ENCODE assay signal across 11 cellular contexts in the genomic region with DNA sequence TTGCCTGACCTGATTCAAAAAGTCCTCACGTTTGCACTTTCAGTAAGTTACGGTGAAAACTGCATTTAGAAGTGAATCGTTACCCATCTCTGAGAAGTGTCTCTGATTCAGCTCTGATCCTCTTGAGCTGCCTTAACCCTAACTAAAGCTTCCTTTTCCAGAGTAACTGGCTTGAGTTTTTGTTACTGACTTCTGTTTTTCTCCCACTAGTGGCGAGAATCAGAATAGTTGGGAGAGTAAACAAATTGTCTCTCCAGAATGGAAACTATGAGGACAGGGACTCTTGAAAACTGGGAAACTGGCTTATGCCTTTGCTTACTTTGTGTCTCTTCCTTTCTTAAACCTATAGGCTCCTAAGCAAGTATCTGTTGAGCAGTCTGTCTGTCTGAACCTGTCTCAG. TPM values are rescaled to one million over a fixed set of nuclear protein-coding genes. Genes with fewer than 3 reads are reported as not detected.
DNase-seq lines count a peak whose midpoint lies in the region; ATAC-seq and TF ChIP-seq lines count a peak whose summit lies in the region.
"Had no signal": no experiment of that assay in that cellular context is flagged by ENCODE, and none has a peak within 500 bp of the region (broad histone marks: within the 10 kb centered on the region; RNA-seq: fewer than 3 reads in every experiment).

No MANE protein-coding gene starts in this region.

- 78% methylated on average over 4 of the region's 4 CpGs for WGBS in prostate gland

- intact Hi-C loops in prostate gland (cut with DNase I) = loop anchor here (5.0 to 10.0 kb wide), 4 partner anchors 116 to 431 kb away; a partner anchor contains a TSS

- H3K9me3 ChIP-seq in prostate gland = no peaks in the 10 kb centered on the region
- H3K9me3 ChIP-seq: MG63 had no signal

- H3K4me3 Mint-ChIP-seq in osteocyte (ENCODE audit: unreplicated experiment) = no peak overlapping the region
- H3K4me3 Mint-ChIP-seq in stimulated activated naive B cell treated with anti-CD40 and anti-IgM and Interleukin-4, amounts not matched to agents 10 μg/mL and 1 μg/mL and 100 μg/mL, for 72 hours = no peak overlapping the region

- peak; percentile 4 for DNase-seq in NCI-H1694 treated with DMSO at 0.1 percent for 48 hours (lab: John Stamatoyannopoulos, UW)
- no peak for DNase-seq in NCI-H1694 (lab: John Stamatoyannopoulos, UW)
- DNase-seq in LNCaP clone FGC (ENCODE audit: low read depth) = no peak
- peak; percentile 44 for DNase-seq in dermis blood vessel endothelial cell
- DNase-seq in osteocyte (ENCODE audit: extremely low spot score, unreplicated experiment) = no peak
- DNase-seq in stimulated activated naive B cell treated with anti-CD40 and anti-IgM and Interleukin-4, amounts not matched to agents 10 μg/mL and 1 μg/mL and 100 μg/mL, for 72 hours = no peak
- DNase-seq in prostate gland (ENCODE audit: low spot score) = no peak
- DNase-seq: dorsolateral prefrontal cortex, MG63, SHP77 had no signal

- H3K27me3 ChIP-seq in prostate gland (replicated peaks; ENCODE audit: insufficient read depth) = no peaks in the 10 kb centered on the region
- H3K27me3 ChIP-seq: dorsolateral prefrontal cortex, MG63 had no signal

- no peak for ATAC-seq in GM18520 (IDR thresholded peaks at IDR 0.05; ENCODE audit: unreplicated experiment)
- ATAC-seq in stimulated activated naive B cell treated with anti-CD40 and anti-IgM and Interleukin-4, amounts not matched to agents 10 μg/mL and 1 μg/mL and 100 μg/mL, for 72 hours (replicated peaks) = no peak

- peaks cover 27% of the 10 kb centered on the region for H3K36me3 Mint-ChIP-seq in osteocyte (ENCODE audit: unreplicated experiment)
- peaks cover 32 to 37% of the 10 kb centered on the region in 2 donors for H3K36me3 Mint-ChIP-seq in stimulated activated naive B cell treated with anti-CD40 and anti-IgM and Interleukin-4, amounts not matched to agents 10 μg/mL and 1 μg/mL and 100 μg/mL, for 72 hours

- no peaks in the 10 kb centered on the region for H3K27me3 Mint-ChIP-seq in osteocyte (ENCODE audit: unreplicated experiment)
- H3K27me3 Mint-ChIP-seq in stimulated activated naive B cell treated with anti-CD40 and anti-IgM and Interleukin-4, amounts not matched to agents 10 μg/mL and 1 μg/mL and 100 μg/mL, for 72 hours = no peaks in the 10 kb centered on the region

- H3K36me3 ChIP-seq in prostate gland = peaks cover 0 to 3% of the 10 kb centered on the region in 2 donors

- TF ChIP-seq POLR2A in prostate gland (IDR thresholded peaks at IDR 0.05) = no peak

- H3K27ac ChIP-seq in prostate gland = no peak overlapping the region

- peak; percentile 26; the same call in 1 of the 2 replicates for TF ChIP-seq CTCF in LNCaP clone FGC (IDR thresholded peaks at IDR 0.05; ENCODE audit: control insufficient read depth, extremely low read depth, insufficient read depth)
- TF ChIP-seq CTCF in osteocyte (IDR thresholded peaks at IDR 0.05) = peak; percentile 37
- TF ChIP-seq CTCF in prostate gland (IDR thresholded peaks at IDR 0.05) = no peak

- H3K4me1 Mint-ChIP-seq in osteocyte (ENCODE audit: unreplicated experiment) = peaks cover 39% of the 10 kb centered on the region
- H3K4me1 Mint-ChIP-seq in stimulated activated naive B cell treated with anti-CD40 and anti-IgM and Interleukin-4, amounts not matched to agents 10 μg/mL and 1 μg/mL and 100 μg/mL, for 72 hours = peaks cover 4 to 8% of the 10 kb centered on the region in 2 donors

- H3K9me3 Mint-ChIP-seq in osteocyte (ENCODE audit: unreplicated experiment) = no peaks in the 10 kb centered on the region
- no peaks in the 10 kb centered on the region for H3K9me3 Mint-ChIP-seq in stimulated activated naive B cell treated with anti-CD40 and anti-IgM and Interleukin-4, amounts not matched to agents 10 μg/mL and 1 μg/mL and 100 μg/mL, for 72 hours

- no peak overlapping the region for H3K4me3 ChIP-seq in LNCaP clone FGC (ENCODE audit: low read depth, low read length)
- no peak overlapping the region for H3K4me3 ChIP-seq in prostate gland
- H3K4me3 ChIP-seq: dorsolateral prefrontal cortex, MG63 had no signal

- no peaks in the 10 kb centered on the region for H3K4me1 ChIP-seq in prostate gland (replicated peaks)

- peak overlapping the region; percentile 60 for H3K27ac Mint-ChIP-seq in osteocyte (ENCODE audit: unreplicated experiment)
- H3K27ac Mint-ChIP-seq in stimulated activated naive B cell treated with anti-CD40 and anti-IgM and Interleukin-4, amounts not matched to agents 10 μg/mL and 1 μg/mL and 100 μg/mL, for 72 hours = no peak overlapping the region

RNA-seq across cellular contexts. Expression of a gene that starts 31.3 kb away (rescaled TPM):
- total RNA-seq in dermis blood vessel endothelial cell (394 and 596 TPM in 2 replicates), osteocyte (301 and 304 TPM in 2 replicates), prostate gland (100 to 1,000 TPM; 148 to 239 TPM)

Comparison
In these comparisons a context has a peak if more than half of its experiments do, and no peak if none do; other contexts are left out.
1. DNase-seq: peak in NCI-H1694 treated with DMSO at 0.1 percent for 48 hours (single experiment) and dermis blood vessel endothelial cell (single experiment); none in NCI-H1694 (single experiment), LNCaP clone FGC (single experiment), osteocyte (single experiment), stimulated activated naive B cell treated with anti-CD40 and anti-IgM and Interleukin-4, amounts not matched to agents 10 μg/mL and 1 μg/mL and 100 μg/mL, for 72 hours (single experiment) and prostate gland (single experiment).
2. CTCF ChIP-seq: peak in LNCaP clone FGC (single experiment) and osteocyte (single experiment); none in prostate gland (0 of 4).